15 cellular contexts compared by ENCODE assay signal in the genomic region with DNA sequence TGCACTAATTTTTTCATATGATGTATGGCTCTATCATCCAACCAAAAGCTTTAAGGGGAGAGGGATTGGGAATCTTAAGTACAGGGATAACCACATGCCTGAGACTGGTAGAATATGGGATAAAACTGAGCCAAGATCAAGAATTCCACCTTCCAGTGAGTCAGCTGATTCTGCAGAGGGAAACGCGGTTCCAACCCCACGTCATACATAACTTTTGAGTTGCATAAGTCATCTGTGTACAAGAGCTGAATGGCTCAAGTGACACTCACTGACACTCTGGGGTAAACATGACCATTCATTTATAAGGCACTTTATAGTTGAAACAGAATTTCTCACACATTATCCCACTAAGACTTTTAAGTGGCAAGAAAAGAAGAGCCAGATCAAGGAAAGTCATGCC. TPM values are rescaled to one million over a fixed set of nuclear protein-coding genes. Genes with fewer than 3 reads are reported as not detected.
A peak's percentile ranks its signal among the peaks of the same experiment; 100 is the strongest.
DNase-seq lines count a peak whose midpoint lies in the region; ATAC-seq and TF ChIP-seq lines count a peak whose summit lies in the region.
"Had no signal": no experiment of that assay in that cellular context is flagged by ENCODE, and none has a peak within 500 bp of the region (broad histone marks: within the 10 kb centered on the region; RNA-seq: fewer than 3 reads in every experiment).

No MANE protein-coding gene starts in this region.

- no peaks in the 10 kb centered on the region for H4K20me1 ChIP-seq in fibroblast of lung (ENCODE audit: control insufficient read depth, extremely low read depth, insufficient read depth, low read length)

- H3K9me3 ChIP-seq in fibroblast of lung (ENCODE audit: control insufficient read depth, insufficient read depth, low read depth, low read length) = no peaks in the 10 kb centered on the region
- H3K9me3 ChIP-seq: BLaER1 treated with 17β-estradiol and CSF1 and Interleukin-3, amounts not matched to agents 10 nM and 100 nM; pancreas had no signal

- peak overlapping the region; percentile 18 for H3K27ac Mint-ChIP-seq in activated CD8-positive, alpha-beta T cell treated with anti-CD3 and anti-CD28 coated beads for 36 hours
- H3K27ac Mint-ChIP-seq: T-helper 17 cell had no signal

- no peaks in the 10 kb centered on the region for H3K4me1 ChIP-seq in fibroblast of lung (ENCODE audit: control insufficient read depth, extremely low read depth, insufficient read depth, low read length)
- H3K4me1 ChIP-seq: pancreas had no signal

- H3K4me3 ChIP-seq in fibroblast of lung (replicated peaks in 1 of 4; ENCODE audit: control extremely low read depth in 1 of 4, insufficient read depth in 1 of 4, low read depth in 3 of 4, low read length in 4 of 4) (no peak overlapping the region), retinal pigment epithelial cell (ENCODE audit: low read length) (no peak overlapping the region), lower leg skin (ENCODE audit: low read depth, poor library complexity, severe bottlenecking) (no peak overlapping the region)
- H3K4me3 ChIP-seq: BLaER1 treated with 17β-estradiol and CSF1 and Interleukin-3, amounts not matched to agents 10 nM and 100 nM; pancreas had no signal

- H3K4me3 Mint-ChIP-seq in activated CD8-positive, alpha-beta T cell treated with anti-CD3 and anti-CD28 coated beads for 36 hours = no peak overlapping the region
- H3K4me3 Mint-ChIP-seq: T-helper 17 cell had no signal

- peaks cover 12% of the 10 kb centered on the region for H3K4me1 Mint-ChIP-seq in activated CD8-positive, alpha-beta T cell treated with anti-CD3 and anti-CD28 coated beads for 36 hours (ENCODE audit: low read depth)

- H3K4me2 ChIP-seq in fibroblast of lung (ENCODE audit: extremely low read depth, insufficient read depth, low read length) = no peak overlapping the region
- H3K4me2 ChIP-seq: BLaER1 treated with 17β-estradiol and CSF1 and Interleukin-3, amounts not matched to agents 10 nM and 100 nM had no signal

- H3K27ac ChIP-seq in fibroblast of lung (ENCODE audit: insufficient read depth, low read length) = peak overlapping the region; percentile 27
- H3K27ac ChIP-seq in substantia nigra (ENCODE audit: low read depth, low read length, poor library complexity, severe bottlenecking) = no peak overlapping the region
- H3K27ac ChIP-seq: BLaER1 treated with 17β-estradiol and CSF1 and Interleukin-3, amounts not matched to agents 10 nM and 100 nM; pancreas had no signal

- H3K27me3 Mint-ChIP-seq in activated CD8-positive, alpha-beta T cell treated with anti-CD3 and anti-CD28 coated beads for 36 hours = no peaks in the 10 kb centered on the region
- H3K27me3 Mint-ChIP-seq: T-helper 17 cell had no signal

- no peaks in the 10 kb centered on the region for H3K27me3 ChIP-seq in fibroblast of lung (ENCODE audit: control insufficient read depth, insufficient read depth, low read length)
- H3K27me3 ChIP-seq: BLaER1 treated with 17β-estradiol and CSF1 and Interleukin-3, amounts not matched to agents 10 nM and 100 nM; pancreas had no signal

- no peak overlapping the region for H2AFZ ChIP-seq in fibroblast of lung (ENCODE audit: low read length)

- no peak overlapping the region for H3K9ac ChIP-seq in fibroblast of lung (ENCODE audit: insufficient read depth, low read length)
- H3K9ac ChIP-seq: BLaER1 treated with 17β-estradiol and CSF1 and Interleukin-3, amounts not matched to agents 10 nM and 100 nM had no signal

- TF ChIP-seq CTCF in activated CD8-positive, alpha-beta T cell treated with anti-CD3 and anti-CD28 coated beads for 36 hours (IDR thresholded peaks at IDR 0.05) = no peak
- TF ChIP-seq CTCF in fibroblast of lung (conservative IDR thresholded peaks at IDR 0.05 in 1 of 2, IDR thresholded peaks at IDR 0.05 in 1 of 2; ENCODE audit: low read depth in 1 of 2, low read length in 2 of 2) (no peak), retinal pigment epithelial cell (conservative IDR thresholded peaks at IDR 0.05; ENCODE audit: low read depth, low read length) (no peak), lower leg skin (IDR thresholded peaks at IDR 0.05) (no peak)

- TF ChIP-seq POLR2A in lower leg skin (IDR thresholded peaks at IDR 0.05) = no peak

- intact Hi-C loops in activated CD8-positive, alpha-beta T cell treated with anti-CD3 and anti-CD28 coated beads for 36 hours (cut with micrococcal nuclease) = no loop called here
- intact Hi-C loops in lower leg skin (cut with DNase I; ENCODE audit: low total_unique reads) = no loop called here

- ATAC-seq in activated CD8-positive, alpha-beta T cell treated with anti-CD3 and anti-CD28 coated beads for 36 hours = peak; percentile 30
- ATAC-seq: T-helper 17 cell had no signal

- no peaks in the 10 kb centered on the region for H3K79me2 ChIP-seq in fibroblast of lung (ENCODE audit: control insufficient read depth, insufficient read depth, low read length)

- H3K9me3 Mint-ChIP-seq in activated CD8-positive, alpha-beta T cell treated with anti-CD3 and anti-CD28 coated beads for 36 hours = no peaks in the 10 kb centered on the region

- POLR2A ChIA-PET in activated CD8-positive, alpha-beta T cell treated with anti-CD3 and anti-CD28 coated beads for 36 hours (lab: Charles Lee) = interaction anchor here (0.6 kb wide), 1 partner anchor 13 kb away, joined by 3 read pairs; no protein-coding TSS in a partner anchor

- WGBS in lower leg skin, 2 donors = 78 to 84% methylated on average over 3 of the region's 3 CpGs

- H3K36me3 Mint-ChIP-seq in activated CD8-positive, alpha-beta T cell treated with anti-CD3 and anti-CD28 coated beads for 36 hours (ENCODE audit: low read depth) = peaks cover 74% of the 10 kb centered on the region

- DNase-seq in Daoy (ENCODE audit: low read depth) = peak; percentile 31
- no peak for DNase-seq in activated CD8-positive, alpha-beta T cell treated with anti-CD3 and anti-CD28 coated beads for 36 hours
- peak; percentile 75 to 96 for DNase-seq in fibroblast of lung (ENCODE audit: low read depth in 2 of 2)
- peak; percentile 36 for DNase-seq in retinal pigment epithelial cell (ENCODE audit: low read depth)
- DNase-seq in activated CD8-positive, alpha-beta memory T cell treated with anti-CD3 and anti-CD28 coated beads, Interleukin-2, amount 50 U/mL, for 4 hours = no peak
- no peak for DNase-seq in lower leg skin (ENCODE audit: low spot score in 2 of 2)
- no peak for DNase-seq in NCI-H1694 treated with DMSO at 0.1 percent for 48 hours (lab: John Stamatoyannopoulos, UW)
- no peak for DNase-seq in substantia nigra (lab: John Stamatoyannopoulos, UW)
- DNase-seq: DND-41, MM.1S, NCI-H69, pancreas, RPMI8226, T-helper 17 cell had no signal

- H3K36me3 ChIP-seq in fibroblast of lung (ENCODE audit: control insufficient read depth, insufficient read depth, low read length) = peaks cover 30% of the 10 kb centered on the region

- CTCF ChIA-PET in activated CD8-positive, alpha-beta T cell treated with anti-CD3 and anti-CD28 coated beads for 36 hours (lab: Charles Lee) = interaction anchor here (1.0 to 1.2 kb wide), 3 partner anchors 9 to 15 kb away, joined by 3 to 4 read pairs (median 3); no protein-coding TSS in a partner anchor

RNA-seq across cellular contexts. Expression of a gene that starts 16.4 kb away (rescaled TPM):
- 114 and 117 TPM in 2 replicates for total RNA-seq in Daoy (2014; rRNA removed; shearing (Covaris generic))
- 10 to 100 TPM; 45.6 to 46.4 TPM for total RNA-seq in activated CD8-positive, alpha-beta T cell treated with anti-CD3 and anti-CD28 coated beads for 36 hours
- total RNA-seq in fibroblast of lung (43.7 and 43.8 TPM in 2 replicates), lower leg skin (10 to 100 TPM; 32.2 to 38.9 (median 35.6) TPM)
- 42.1 and 42.7 TPM in 2 replicates for polyA plus RNA-seq in fibroblast of lung
- 28.5 and 33.6 TPM in 2 replicates for polyA plus RNA-seq in fibroblast of lung (2012)
- polyA minus RNA-seq in fibroblast of lung (ENCODE audit: low replicate concordance) = 17.3 and 28.3 TPM in 2 replicates

Comparison
In these comparisons a context has a peak if more than half of its experiments do, and no peak if none do; other contexts are left out.
1. DNase-seq: peak in Daoy (single experiment), fibroblast of lung (2 of 2) and retinal pigment epithelial cell (single experiment); none in activated CD8-positive, alpha-beta T cell treated with anti-CD3 and anti-CD28 coated beads for 36 hours (single experiment), activated CD8-positive, alpha-beta memory T cell treated with anti-CD3 and anti-CD28 coated beads, Interleukin-2, amount 50 U/mL, for 4 hours (single experiment), lower leg skin (0 of 2), NCI-H1694 treated with DMSO at 0.1 percent for 48 hours (single experiment) and substantia nigra (0 of 49).